8 cellular contexts compared by ENCODE assay signal in the genomic region with DNA sequence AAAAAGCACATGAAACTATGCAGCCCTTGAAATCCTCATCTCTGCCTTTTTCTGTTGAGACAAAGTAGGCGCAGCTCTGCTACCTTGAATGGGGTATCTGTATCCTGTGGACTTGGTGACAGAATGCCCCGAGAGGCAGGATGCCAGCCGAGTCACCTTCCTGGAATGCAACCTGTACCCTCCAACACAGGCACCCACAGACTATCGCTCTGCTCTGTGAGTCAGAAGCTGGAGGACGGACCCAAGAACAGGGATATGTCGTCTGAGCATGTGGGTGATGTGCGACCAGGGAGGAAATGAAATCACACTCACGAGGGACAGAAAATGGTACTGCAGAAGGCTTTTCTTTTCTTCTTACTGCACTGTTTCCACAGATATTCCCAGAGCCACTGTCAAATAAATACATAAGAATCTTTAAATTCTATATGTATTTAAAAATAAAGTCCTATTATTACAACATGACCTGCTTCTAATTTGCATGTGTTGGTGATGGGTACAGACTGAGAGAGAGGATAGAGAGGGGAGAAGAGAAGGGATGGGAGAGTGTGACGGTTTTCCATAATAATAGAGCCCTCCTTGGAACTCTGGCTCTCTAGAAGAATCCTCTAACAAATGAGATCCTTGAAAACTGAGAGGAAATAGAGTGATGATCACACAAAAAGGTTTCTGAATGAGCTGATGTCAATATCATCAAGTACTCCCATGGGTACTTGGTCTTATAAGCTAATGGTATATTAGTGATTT.
A peak's percentile ranks its signal among the peaks of the same experiment; 100 is the strongest.
DNase-seq lines count a peak whose midpoint lies in the region; ATAC-seq and TF ChIP-seq lines count a peak whose summit lies in the region.

No MANE protein-coding gene starts in this region.

- H3K27ac ChIP-seq in hepatocyte (no peak overlapping the region), Peyer's patch (no peak overlapping the region)

- no peaks in the 10 kb centered on the region for H3K9me2 ChIP-seq in hepatocyte (replicated peaks; ENCODE audit: insufficient read depth)

- H3K36me3 ChIP-seq in hepatocyte (replicated peaks; ENCODE audit: insufficient read depth, low read depth) (no peaks in the 10 kb centered on the region), Peyer's patch (peaks cover 0 to 6% (median 0%) of the 10 kb centered on the region in 3 donors)

- H3K4me2 ChIP-seq in hepatocyte = no peak overlapping the region

- H3K4me1 ChIP-seq in hepatocyte (ENCODE audit: insufficient read depth) (no peaks in the 10 kb centered on the region), Peyer's patch (no peaks in the 10 kb centered on the region)

- H3K9me3 ChIP-seq in hepatocyte (ENCODE audit: low read depth) (no peaks in the 10 kb centered on the region), Peyer's patch (no peaks in the 10 kb centered on the region)

- no peaks in the 10 kb centered on the region for H3K27me3 ChIP-seq in hepatocyte
- H3K27me3 ChIP-seq in Peyer's patch = no peaks in the 10 kb centered on the region

- DNase-seq in HS-27A (ENCODE audit: low read depth) = peak; percentile 80
- DNase-seq in activated T-cell treated with anti-CD3 and anti-CD28 coated beads for 48 hours (ENCODE audit: low read depth) = peak; percentile 46
- peak; percentile 24 for DNase-seq in hepatocyte (ENCODE audit: low spot score)
- DNase-seq in stimulated activated CD8-positive, alpha-beta memory T cell treated with anti-CD3 and anti-CD28 coated beads, Interleukin-15, amount 100 ng/mL, for 4 hours (ENCODE audit: low read depth in 2 of 2) = peak; percentile 3 to 17
- no peak for DNase-seq in NCI-H1436 treated with DMSO at 0.1 percent for 48 hours (lab: John Stamatoyannopoulos, UW)
- no peak for DNase-seq in GDM1 (lab: John Stamatoyannopoulos, UW)
- no peak for DNase-seq in Peyer's patch

- WGBS in hepatocyte (ENCODE audit: low lambda C conversion rate, missing lambda C conversion rate) = 80% methylated on average over 9 of the region's 9 CpGs

- H4K20me1 ChIP-seq in hepatocyte (ENCODE audit: insufficient read depth, poor library complexity, severe bottlenecking) = no peaks in the 10 kb centered on the region

- no peaks in the 10 kb centered on the region for H3K79me2 ChIP-seq in hepatocyte

- TF ChIP-seq CTCF in hepatocyte (IDR thresholded peaks at IDR 0.05; ENCODE audit: poor library complexity) = no peak
- no peak for TF ChIP-seq CTCF in Peyer's patch (IDR thresholded peaks at IDR 0.05)

- no peak for ATAC-seq in GM18520 (IDR thresholded peaks at IDR 0.05; ENCODE audit: unreplicated experiment)

- no peak overlapping the region for H2AFZ ChIP-seq in hepatocyte

- H3K4me3 ChIP-seq in hepatocyte (no peak overlapping the region), Peyer's patch (no peak overlapping the region)

- TF ChIP-seq POLR2A in Peyer's patch (IDR thresholded peaks at IDR 0.05) = no peak

Comparison
In these comparisons a context has a peak if more than half of its experiments do, and no peak if none do; other contexts are left out.
1. DNase-seq: peak in HS-27A (single experiment), activated T-cell treated with anti-CD3 and anti-CD28 coated beads for 48 hours (single experiment), hepatocyte (single experiment) and stimulated activated CD8-positive, alpha-beta memory T cell treated with anti-CD3 and anti-CD28 coated beads, Interleukin-15, amount 100 ng/mL, for 4 hours (2 of 2); none in NCI-H1436 treated with DMSO at 0.1 percent for 48 hours (single experiment), GDM1 (single experiment) and Peyer's patch (0 of 3).